ENCODE assay signal across 8 cellular contexts in the genomic region with DNA sequence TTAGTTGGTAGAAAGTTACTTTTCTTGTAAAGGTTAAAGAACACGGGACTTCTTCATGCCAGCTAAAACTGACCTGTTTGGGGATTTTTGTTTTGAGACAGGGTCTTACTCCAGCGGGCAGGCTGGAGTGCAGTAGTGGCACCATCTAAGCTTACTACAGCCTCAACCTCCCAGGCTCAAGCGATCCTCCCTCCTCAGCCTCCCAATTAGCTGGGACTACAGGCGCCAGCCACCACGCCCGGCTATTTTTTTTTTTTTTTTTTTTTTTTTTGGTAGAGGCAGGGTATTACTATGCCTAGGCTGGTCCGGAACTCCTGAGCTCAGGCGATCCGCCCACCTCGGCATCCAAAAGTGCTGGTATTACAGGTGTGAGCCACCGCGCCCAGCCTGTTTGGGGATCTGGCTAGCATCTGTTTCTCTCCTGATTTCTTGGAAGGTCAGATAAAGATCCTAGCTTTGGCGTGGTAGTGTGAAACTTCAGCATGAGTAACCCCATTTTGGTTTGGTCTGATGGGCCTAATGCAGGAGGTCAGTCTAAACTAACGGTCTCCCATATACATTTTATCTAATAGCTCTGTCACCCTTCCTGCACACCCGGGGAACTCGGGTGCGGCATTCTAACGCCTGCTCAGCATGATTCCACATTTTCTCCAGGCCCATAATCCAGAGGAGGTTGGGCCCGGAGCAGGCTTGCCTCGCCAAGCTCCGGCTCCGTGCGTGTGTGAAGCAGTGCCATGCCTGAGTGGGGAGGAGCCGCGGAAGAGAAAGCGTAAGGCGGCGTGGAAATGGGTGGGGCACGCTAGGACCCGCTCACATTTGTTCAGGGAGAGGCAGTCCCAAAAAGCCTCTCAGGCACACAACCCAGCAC. TPM values are rescaled to one million over a fixed set of nuclear protein-coding genes. Genes with fewer than 3 reads are reported as not detected.
DNase-seq lines count a peak whose midpoint lies in the region; ATAC-seq and TF ChIP-seq lines count a peak whose summit lies in the region.

No MANE protein-coding gene starts in this region.

- H3K36me3 ChIP-seq in DND-41 (ENCODE audit: insufficient read depth, low read length) (peaks cover 27% of the 10 kb centered on the region), HUES48 (ENCODE audit: control insufficient read depth, insufficient read depth, low read length) (peaks cover 27% of the 10 kb centered on the region), adrenal gland (replicated peaks in 1 of 2) (peaks cover 0 to 20% of the 10 kb centered on the region in 2 donors)

- intact Hi-C loops in adrenal gland (cut with DNase I) (no loop called here), right cardiac atrium (cut with DNase I) (loop anchor here in 3 of 4 donors (2.0 to 10.0 kb wide), 3 partner anchors 17 to 97 kb away; partner anchors contain the start of gene SAMD8 (in 2 of the 3))

- H3K9me3 ChIP-seq in DND-41 (ENCODE audit: insufficient read depth, low read length, severe bottlenecking), result no peaks in the 10 kb centered on the region
- H3K9me3 ChIP-seq in HUES48 (ENCODE audit: control insufficient read depth, insufficient read depth, low read length), result no peaks in the 10 kb centered on the region
- no peaks in the 10 kb centered on the region for H3K9me3 ChIP-seq in adrenal gland (replicated peaks in 1 of 3)
- H3K9me3 ChIP-seq in right cardiac atrium (ENCODE audit: control insufficient read depth, low read length), result no peaks in the 10 kb centered on the region

- H4K20me1 ChIP-seq in DND-41 (ENCODE audit: insufficient read depth, low read length), result peaks cover 16% of the 10 kb centered on the region; the same call in 1 of the 2 replicates

- DNase-seq in DND-41 (peak; percentile 84), SW480 (ENCODE audit: low spot score) (peak; percentile 72), adrenal gland (peak; percentile 73 to 92 (median 85)), right cardiac atrium (peak; percentile 92 to 95 (median 94)), renal cortical epithelial cell (ENCODE audit: low read depth) (peak; percentile 45), retina (no peak)

- peak overlapping the region; percentile 81 for H3K4me2 ChIP-seq in DND-41 (ENCODE audit: insufficient read depth, low read length)

- peak in 1 of 2 donors; percentile 78 for TF ChIP-seq POLR2A in adrenal gland (IDR thresholded peaks at IDR 0.05)

- TF ChIP-seq CTCF in DND-41 (IDR thresholded peaks at IDR 0.05; ENCODE audit: borderline replicate concordance, extremely low read depth, low read length, poor library complexity, severe bottlenecking) (no peak), adrenal gland (IDR thresholded peaks at IDR 0.05) (no peak)

- no peaks in the 10 kb centered on the region for H3K27me3 ChIP-seq in DND-41 (ENCODE audit: insufficient read depth, low read length, poor library complexity)
- H3K27me3 ChIP-seq in HUES48 (ENCODE audit: control insufficient read depth, insufficient read depth, low read length), result no peaks in the 10 kb centered on the region
- H3K27me3 ChIP-seq in adrenal gland, result no peaks in the 10 kb centered on the region
- no peaks in the 10 kb centered on the region for H3K27me3 ChIP-seq in right cardiac atrium (ENCODE audit: control insufficient read depth, insufficient read depth)

- peak overlapping the region; percentile 72 for H3K9ac ChIP-seq in DND-41 (ENCODE audit: low read depth, low read length)
- peak overlapping the region; percentile 97 for H3K9ac ChIP-seq in HUES48 (ENCODE audit: low read depth, low read length)

- ATAC-seq in DND-41 (ENCODE audit: insufficient read depth, low read depth) (peak; percentile 78), GM21423 (IDR thresholded peaks at IDR 0.05; ENCODE audit: unreplicated experiment) (peak; percentile 50), right cardiac atrium (peak; percentile 91 to 92)

- H3K4me3 ChIP-seq in DND-41 (ENCODE audit: low read depth in 1 of 2, low read length in 2 of 2), result peak overlapping the region; percentile 18 to 73; a peak in 3 of 4 replicates
- H3K4me3 ChIP-seq in HUES48 (ENCODE audit: low read depth, low read length), result peak overlapping the region; percentile 85
- peak overlapping the region; percentile 25 to 99 (median 68) for H3K4me3 ChIP-seq in adrenal gland
- peak overlapping the region; percentile 78 for H3K4me3 ChIP-seq in right cardiac atrium (ENCODE audit: low read length)

- H3K79me2 ChIP-seq in DND-41 (ENCODE audit: insufficient read depth, low read length), result peaks cover 40% of the 10 kb centered on the region

- H2AFZ ChIP-seq in DND-41 (ENCODE audit: low read depth, low read length), result peak overlapping the region; percentile 89

- WGBS in adrenal gland, 4 donors, result 36 to 44% (median 38%) methylated on average over 26 to 30 of the region's 30 CpGs
- WGBS in right cardiac atrium, result 38% methylated on average over 30 of the region's 30 CpGs

- H3K4me1 ChIP-seq in DND-41 (ENCODE audit: insufficient read depth, low read length) (peaks cover 29% of the 10 kb centered on the region), HUES48 (ENCODE audit: control insufficient read depth, insufficient read depth, low read length) (peaks cover 31% of the 10 kb centered on the region), adrenal gland (replicated peaks in 1 of 2) (peaks cover 19 to 33% of the 10 kb centered on the region in 2 donors), right cardiac atrium (ENCODE audit: control insufficient read depth, insufficient read depth, low read length) (peaks cover 2% of the 10 kb centered on the region)

- H3K27ac ChIP-seq in DND-41 (ENCODE audit: low read length) (peak overlapping the region; percentile 100), HUES48 (ENCODE audit: low read depth, low read length) (peak overlapping the region; percentile 98), adrenal gland (peak overlapping the region; percentile 95 to 99 (median 98)), right cardiac atrium (ENCODE audit: low read length) (peak overlapping the region; percentile 98)

RNA-seq across cellular contexts. Expression of gene VDAC2, which starts 1.0 kb away (rescaled TPM):
- total RNA-seq in adrenal gland, result 100 to 1,000 TPM; 139 to 271 (median 197) TPM
- polyA plus RNA-seq in adrenal gland, result 100 to 1,000 TPM in 2 of 3 donors, 10 to 100 TPM in 1; 83.2 to 297 (median 115) TPM
- total RNA-seq in right cardiac atrium, result 100 to 1,000 TPM; 362 to 389 (median 368) TPM
- polyA plus RNA-seq in right cardiac atrium, result 429 TPM
- 244 and 245 TPM in 2 replicates for total RNA-seq in renal cortical epithelial cell

RNA-seq across cellular contexts. Expression of gene COMTD1, which starts 26.2 kb away (rescaled TPM):
- total RNA-seq in adrenal gland, result 10 to 100 TPM; 17.3 to 82.0 (median 32.7) TPM
- 100 to 1,000 TPM in 1 of 3 donors, 10 to 100 TPM in 1, 1 to 10 TPM in 1; 2.0 to 137 (median 95.0) TPM for polyA plus RNA-seq in adrenal gland
- 10 to 100 TPM; 17.3 to 24.3 (median 20.0) TPM for total RNA-seq in right cardiac atrium
- 44.1 TPM for polyA plus RNA-seq in right cardiac atrium
- total RNA-seq in renal cortical epithelial cell, result 11.4 and 30.0 TPM in 2 replicates

Comparison
In these comparisons a context has a peak if more than half of its experiments do, and no peak if none do; other contexts are left out.
1. intact Hi-C loops: an anchor here in right cardiac atrium (2.0 to 10.0 kb wide); none called in adrenal gland.